Comparison of ENCODE assay signal across 16 cellular contexts in genomic region chr2:60976875-60977561, GRCh38. TPM values are rescaled to one million over a fixed set of nuclear protein-coding genes. Genes with fewer than 3 reads are reported as not detected.
A peak's percentile ranks its signal among the peaks of the same experiment; 100 is the strongest.
DNase-seq lines count a peak whose midpoint lies in the region; ATAC-seq and TF ChIP-seq lines count a peak whose summit lies in the region.
"Had no signal": no experiment of that assay in that cellular context is flagged by ENCODE, and none has a peak within 500 bp of the region (broad histone marks: within the 10 kb centered on the region; RNA-seq: fewer than 3 reads in every experiment).

No MANE protein-coding gene starts in this region.

- no peaks in the 10 kb centered on the region for H3K9me2 ChIP-seq in DOHH2 (replicated peaks; ENCODE audit: control insufficient read depth, low read length)

- no peaks in the 10 kb centered on the region for H3K9me3 ChIP-seq in DOHH2 (ENCODE audit: control insufficient read depth, insufficient read depth, low read length)
- no peaks in the 10 kb centered on the region for H3K9me3 ChIP-seq in adrenal gland (replicated peaks in 1 of 3)
- H3K9me3 ChIP-seq: BLaER1, HAP-1 had no signal

- no peaks in the 10 kb centered on the region for H3K27me3 Mint-ChIP-seq in activated B cell treated with CpG ODN at 0.5 μM for 24 hours
- H3K27me3 Mint-ChIP-seq: dendritic cell treated with granulocyte-macrophage colony-stimulating factor and Interleukin-4, amounts not matched to agents 40 ng/mL and 50 ng/mL, for 4 days had no signal

- H3K4me3 ChIP-seq in DOHH2 (ENCODE audit: low read length) (peak overlapping the region; percentile 77; the same call in 1 of the 2 replicates), adrenal gland (no peak overlapping the region)
- H3K4me3 ChIP-seq: BLaER1, HAP-1 had no signal

- intact Hi-C loops in activated B cell treated with CpG ODN at 0.5 μM for 24 hours (cut with micrococcal nuclease): no loop called here
- intact Hi-C loops in adrenal gland (cut with DNase I): no loop called here

- 59 to 74% (median 64%) methylated on average over 5 of the region's 5 CpGs for WGBS in adrenal gland, 4 donors

- H3K79me2 ChIP-seq in DOHH2 (ENCODE audit: control insufficient read depth, low read length): peaks cover 24% of the 10 kb centered on the region

- TF ChIP-seq CTCF in DOHH2 (IDR thresholded peaks at IDR 0.05; ENCODE audit: low read depth, low read length, poor library complexity, severe bottlenecking) (no peak), activated B cell treated with CpG ODN at 0.5 μM for 24 hours (IDR thresholded peaks at IDR 0.05) (no peak), adrenal gland (IDR thresholded peaks at IDR 0.05) (no peak)

- peak overlapping the region; percentile 1 for H3K4me3 Mint-ChIP-seq in activated B cell treated with CpG ODN at 0.5 μM for 24 hours
- H3K4me3 Mint-ChIP-seq: dendritic cell treated with granulocyte-macrophage colony-stimulating factor and Interleukin-4, amounts not matched to agents 40 ng/mL and 50 ng/mL, for 4 days had no signal

- no peaks in the 10 kb centered on the region for H3K9me3 Mint-ChIP-seq in activated B cell treated with CpG ODN at 0.5 μM for 24 hours
- H3K9me3 Mint-ChIP-seq: dendritic cell treated with granulocyte-macrophage colony-stimulating factor and Interleukin-4, amounts not matched to agents 40 ng/mL and 50 ng/mL, for 4 days had no signal

- DNase-seq in activated B cell treated with CpG ODN at 0.5 μM for 24 hours (no peak), DMS153 (lab: John Stamatoyannopoulos, UW) (no peak), GM19238 (ENCODE audit: insufficient read length, low spot score) (no peak), adrenal gland (no peak), COLO829 (ENCODE audit: low spot score) (no peak)
- DNase-seq: activated gamma-delta T cell, NCI-H187 treated with DMSO at 0.1 percent for 48 hours, occipital lobe, T1000 had no signal

- H3K4me2 ChIP-seq in DOHH2 (ENCODE audit: low read length): peak overlapping the region; percentile 98
- H3K4me2 ChIP-seq: BLaER1 had no signal

- CTCF ChIA-PET in activated B cell treated with CpG ODN at 0.5 μM for 24 hours (lab: Charles Lee): interaction anchor here (1.4 kb wide), 1 partner anchor 10 kb away, joined by 3 read pairs; no protein-coding TSS in a partner anchor

- H3K27ac ChIP-seq in DOHH2 (ENCODE audit: low read depth, low read length): peak overlapping the region; percentile 93
- no peak overlapping the region for H3K27ac ChIP-seq in adrenal gland
- H3K27ac ChIP-seq: BLaER1, foreskin keratinocyte had no signal

- H3K27me3 ChIP-seq in DOHH2 (ENCODE audit: control insufficient read depth, low read length) (no peaks in the 10 kb centered on the region), adrenal gland (no peaks in the 10 kb centered on the region)
- H3K27me3 ChIP-seq: BLaER1, foreskin keratinocyte had no signal

- peak overlapping the region; percentile 46 for H3K27ac Mint-ChIP-seq in activated B cell treated with CpG ODN at 0.5 μM for 24 hours
- H3K27ac Mint-ChIP-seq: dendritic cell treated with granulocyte-macrophage colony-stimulating factor and Interleukin-4, amounts not matched to agents 40 ng/mL and 50 ng/mL, for 4 days had no signal

- peaks cover 46% of the 10 kb centered on the region for H3F3A ChIP-seq in DOHH2 (ENCODE audit: control insufficient read depth, insufficient read depth)

- peak; percentile 61 for ATAC-seq in GM18520 (IDR thresholded peaks at IDR 0.05; ENCODE audit: unreplicated experiment)
- ATAC-seq in HG02852 (IDR thresholded peaks at IDR 0.05; ENCODE audit: unreplicated experiment): peak; percentile 55
- ATAC-seq in activated B cell treated with CpG ODN at 0.5 μM for 24 hours (ENCODE audit: low read depth): no peak

- no peak for TF ChIP-seq POLR2A in adrenal gland (IDR thresholded peaks at IDR 0.05)

- no peaks in the 10 kb centered on the region for H3K36me3 Mint-ChIP-seq in activated B cell treated with CpG ODN at 0.5 μM for 24 hours (ENCODE audit: low read depth)

- peaks cover 87% of the 10 kb centered on the region for H3K4me1 ChIP-seq in DOHH2 (ENCODE audit: control insufficient read depth, low read length)
- H3K4me1 ChIP-seq in adrenal gland (replicated peaks in 1 of 2): no peaks in the 10 kb centered on the region
- H3K4me1 ChIP-seq: BLaER1, HAP-1 had no signal

- peaks cover 76% of the 10 kb centered on the region for H3K4me1 Mint-ChIP-seq in activated B cell treated with CpG ODN at 0.5 μM for 24 hours

- POLR2A ChIA-PET in activated B cell treated with CpG ODN at 0.5 μM for 24 hours (lab: Charles Lee): interaction anchor here (0.5 to 0.8 kb wide), 2 partner anchors 9 to 25 kb away, joined by 3 read pairs; no protein-coding TSS in a partner anchor

- H3K36me3 ChIP-seq in DOHH2 (ENCODE audit: control insufficient read depth, low read length) (peaks cover 7% of the 10 kb centered on the region), adrenal gland (replicated peaks in 1 of 2) (no peaks in the 10 kb centered on the region)
- H3K36me3 ChIP-seq: HAP-1 had no signal

- no peaks in the 10 kb centered on the region for H4K20me1 ChIP-seq in DOHH2 (ENCODE audit: control insufficient read depth, insufficient read depth, low read depth, low read length)
- H4K20me1 ChIP-seq: BLaER1 had no signal

RNA-seq across cellular contexts. Expression of gene PEX13, which starts 40.5 kb away (rescaled TPM):
- 14.4 and 17.8 TPM in 2 replicates for total RNA-seq in activated B cell treated with CpG ODN at 0.5 μM for 24 hours
- total RNA-seq in adrenal gland: 10 to 100 TPM; 20.0 to 44.9 (median 28.7) TPM
- polyA plus RNA-seq in adrenal gland: 10 to 100 TPM in 1 of 3 donors, 1 to 10 TPM in 2; 8.3 to 20.9 (median 8.6) TPM

RNA-seq across cellular contexts. Expression of gene PUS10, which starts 41.0 kb away (rescaled TPM):
- total RNA-seq in activated B cell treated with CpG ODN at 0.5 μM for 24 hours (7.0 and 7.8 TPM in 2 replicates), adrenal gland (10 to 100 TPM in 2 of 8 donors, 1 to 10 TPM in 6; 2.2 to 10.6 (median 6.3) TPM)
- polyA plus RNA-seq in adrenal gland: 1 to 10 TPM; 2.8 to 7.1 (median 3.2) TPM
